Comparison of ENCODE assay signal across 16 cellular contexts in the genomic region with DNA sequence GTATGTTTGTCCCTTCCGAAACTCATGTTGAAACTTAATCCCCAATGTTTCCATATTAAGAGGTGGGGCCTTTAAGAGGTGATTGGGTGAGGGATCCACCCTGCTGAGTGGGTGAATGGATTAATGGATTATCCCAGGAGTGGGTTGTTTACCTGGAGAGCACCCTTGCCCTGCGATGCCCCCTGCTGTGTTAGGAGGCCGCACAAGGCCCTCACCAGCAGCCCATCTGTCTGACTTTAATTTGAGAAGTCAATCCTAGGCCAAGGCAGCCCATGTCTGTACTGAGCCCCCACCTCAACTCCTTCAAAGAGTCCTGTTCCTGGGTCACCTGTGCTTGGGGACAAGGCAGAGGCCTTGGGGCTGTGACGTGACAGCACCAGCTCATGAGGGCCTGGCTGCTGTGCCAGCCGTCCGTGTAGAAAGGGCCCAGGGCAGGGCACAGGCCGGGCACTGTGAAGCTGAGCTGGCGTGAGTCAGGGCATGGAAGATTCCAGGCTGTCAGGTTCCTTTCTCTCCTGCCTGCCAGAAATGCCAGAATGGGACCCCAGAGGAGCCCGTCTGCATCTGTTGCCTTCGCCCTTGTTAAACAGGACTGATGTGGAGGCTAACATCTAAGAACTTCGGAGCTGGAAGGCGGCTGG. TPM values are rescaled to one million over a fixed set of nuclear protein-coding genes. Genes with fewer than 3 reads are reported as not detected.
DNase-seq lines count a peak whose midpoint lies in the region; ATAC-seq and TF ChIP-seq lines count a peak whose summit lies in the region.
"Had no signal": no experiment of that assay in that cellular context is flagged by ENCODE, and none has a peak within 500 bp of the region (broad histone marks: within the 10 kb centered on the region; RNA-seq: fewer than 3 reads in every experiment).

No MANE protein-coding gene starts in this region.

- H3K9me2 ChIP-seq in Karpas-422 (replicated peaks; ENCODE audit: insufficient read depth, low read length) = no peaks in the 10 kb centered on the region

- TF ChIP-seq CTCF in WERI-Rb-1 (IDR thresholded peaks at IDR 0.05; ENCODE audit: low read depth, low read length) (no peak), parathyroid adenoma (IDR thresholded peaks at IDR 0.05) (no peak)

- no peak overlapping the region for H3K4me2 ChIP-seq in Karpas-422 (ENCODE audit: low read depth, low read length, poor library complexity, severe bottlenecking)
- no peak overlapping the region for H3K4me2 ChIP-seq in parathyroid adenoma (ENCODE audit: low read length)
- H3K4me2 ChIP-seq: BLaER1 treated with 17β-estradiol and CSF1 and Interleukin-3, amounts not matched to agents 10 nM and 100 nM had no signal

- H3K9me3 ChIP-seq in Karpas-422 (ENCODE audit: low read length) (no peaks in the 10 kb centered on the region), WERI-Rb-1 (ENCODE audit: severe bottlenecking) (peaks cover 2% of the 10 kb centered on the region), parathyroid adenoma (ENCODE audit: control insufficient read depth, low read length) (no peaks in the 10 kb centered on the region)
- H3K9me3 ChIP-seq: BLaER1 treated with 17β-estradiol and CSF1 and Interleukin-3, amounts not matched to agents 10 nM and 100 nM had no signal

- H3K27me3 ChIP-seq in Karpas-422 (ENCODE audit: low read length) = no peaks in the 10 kb centered on the region
- H3K27me3 ChIP-seq in WERI-Rb-1 (ENCODE audit: insufficient read depth, low read depth, severe bottlenecking) = no peaks in the 10 kb centered on the region
- no peaks in the 10 kb centered on the region for H3K27me3 ChIP-seq in parathyroid adenoma (ENCODE audit: control insufficient read depth, insufficient read depth, low read length)
- H3K27me3 ChIP-seq: BLaER1 treated with 17β-estradiol and CSF1 and Interleukin-3, amounts not matched to agents 10 nM and 100 nM had no signal

- H3K36me3 ChIP-seq in Karpas-422 (ENCODE audit: insufficient read depth, low read length) = no peaks in the 10 kb centered on the region
- no peaks in the 10 kb centered on the region for H3K36me3 ChIP-seq in WERI-Rb-1
- no peaks in the 10 kb centered on the region for H3K36me3 ChIP-seq in parathyroid adenoma (ENCODE audit: control insufficient read depth, insufficient read depth, low read length)
- H3K36me3 ChIP-seq: BLaER1 treated with 17β-estradiol and CSF1 and Interleukin-3, amounts not matched to agents 10 nM and 100 nM had no signal

- H3K27ac ChIP-seq in Karpas-422 (ENCODE audit: low read length) = no peak overlapping the region
- peak overlapping the region; percentile 88 for H3K27ac ChIP-seq in WERI-Rb-1
- no peak overlapping the region for H3K27ac ChIP-seq in parathyroid adenoma
- H3K27ac ChIP-seq: 22Rv1; BLaER1 treated with 17β-estradiol and CSF1 and Interleukin-3, amounts not matched to agents 10 nM and 100 nM had no signal

- H3K4me3 ChIP-seq in Karpas-422 (ENCODE audit: low read length) = no peak overlapping the region
- H3K4me3 ChIP-seq in WERI-Rb-1 (ENCODE audit: low read depth, low read length) = no peak overlapping the region
- no peak overlapping the region for H3K4me3 ChIP-seq in parathyroid adenoma (ENCODE audit: low read depth, low read length)
- H3K4me3 ChIP-seq: BLaER1 treated with 17β-estradiol and CSF1 and Interleukin-3, amounts not matched to agents 10 nM and 100 nM had no signal

- H3K9ac ChIP-seq in Karpas-422 (ENCODE audit: low read length) (no peak overlapping the region), parathyroid adenoma (no peak overlapping the region)
- H3K9ac ChIP-seq: BLaER1 treated with 17β-estradiol and CSF1 and Interleukin-3, amounts not matched to agents 10 nM and 100 nM had no signal

- ATAC-seq in HG03378 (IDR thresholded peaks at IDR 0.05; ENCODE audit: unreplicated experiment) = no peak
- no peak for ATAC-seq in HG03442 (IDR thresholded peaks at IDR 0.05; ENCODE audit: unreplicated experiment)
- ATAC-seq: PC-3 had no signal

- peak in 2 of 3 experiments; percentile 32 to 62 for DNase-seq in NCI-H1417 (lab: John Stamatoyannopoulos, UW)
- DNase-seq in NCI-H1417 treated with DMSO at 0.1 percent for 48 hours (lab: John Stamatoyannopoulos, UW) = no peak
- DNase-seq in Karpas-422 = peak; percentile 26
- peak; percentile 99 for DNase-seq in WERI-Rb-1
- no peak for DNase-seq in amniotic stem cell (lab: John Stamatoyannopoulos, UW)
- DNase-seq: DMS53, HCEC 1CT, MV-4-11, NCI-H1436 treated with DMSO at 0.1 percent for 48 hours, NCI-H526, PC-3 had no signal

- H2AFZ ChIP-seq in Karpas-422 (ENCODE audit: low read length) (no peak overlapping the region), parathyroid adenoma (peak overlapping the region; percentile 18)

- no peaks in the 10 kb centered on the region for H3K4me1 ChIP-seq in Karpas-422 (ENCODE audit: low read length)
- H3K4me1 ChIP-seq in parathyroid adenoma = no peaks in the 10 kb centered on the region

- H3K79me2 ChIP-seq in Karpas-422 (ENCODE audit: low read length) = no peaks in the 10 kb centered on the region
- H3K79me2 ChIP-seq in parathyroid adenoma = no peaks in the 10 kb centered on the region

- H4K20me1 ChIP-seq in Karpas-422 (ENCODE audit: insufficient read depth, low read depth, low read length) = no peaks in the 10 kb centered on the region
- H4K20me1 ChIP-seq: BLaER1 treated with 17β-estradiol and CSF1 and Interleukin-3, amounts not matched to agents 10 nM and 100 nM had no signal

RNA-seq across cellular contexts. Expression of a gene that starts 21.3 kb away (rescaled TPM):
- total RNA-seq in Karpas-422 (2014; rRNA removed; shearing (Covaris generic); ENCODE audit: low replicate concordance) = 17.8 and 58.6 TPM in 2 replicates

Comparison
In these comparisons a context has a peak if more than half of its experiments do, and no peak if none do; other contexts are left out.
1. DNase-seq: peak in NCI-H1417 (2 of 3), Karpas-422 (single experiment) and WERI-Rb-1 (single experiment); none in NCI-H1417 treated with DMSO at 0.1 percent for 48 hours (single experiment) and amniotic stem cell (single experiment).